8 cellular contexts compared by ENCODE assay signal in the genomic region with DNA sequence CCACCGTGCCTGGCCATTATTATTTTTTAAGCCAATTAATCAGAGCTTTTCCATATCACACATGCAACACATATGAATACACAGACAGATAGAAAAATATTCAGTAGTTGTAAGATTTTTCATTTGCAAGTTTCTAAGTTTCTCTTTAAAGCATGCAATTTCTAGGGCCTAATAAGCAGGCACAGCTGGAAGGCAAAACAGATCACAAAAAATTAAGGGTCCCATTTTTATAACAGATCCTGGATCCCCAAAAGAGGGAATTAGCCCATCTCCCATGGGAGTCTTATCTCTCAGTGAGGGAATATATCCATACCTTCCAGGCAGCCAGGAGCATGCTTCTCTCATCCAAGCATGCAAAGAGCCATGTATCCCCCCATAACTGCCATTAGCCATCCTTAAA. TPM values are rescaled to one million over a fixed set of nuclear protein-coding genes. Genes with fewer than 3 reads are reported as not detected.
"Had no signal": no experiment of that assay in that cellular context is flagged by ENCODE, and none has a peak within 500 bp of the region (broad histone marks: within the 10 kb centered on the region; RNA-seq: fewer than 3 reads in every experiment).

No MANE protein-coding gene starts in this region.

- ATAC-seq: GM12878 had no signal

- H3K4me3 ChIP-seq: GM12878 had no signal

- FAIRE-seq: G401.6, GM12878, GM12891, GM12892, GM18507, GM19239 had no signal

- DNase-seq: GDM1, GF-D8 had no signal

RNA-seq across cellular contexts. Expression of a gene that starts 31.2 kb away (rescaled TPM):
- total RNA-seq: GM12878 had no signal
